In genomic region chr6:39225543-39225942, GRCh38 we compare ENCODE assay signal across 14 cellular contexts. TPM values are rescaled to one million over a fixed set of nuclear protein-coding genes. Genes with fewer than 3 reads are reported as not detected.
DNase-seq lines count a peak whose midpoint lies in the region; ATAC-seq and TF ChIP-seq lines count a peak whose summit lies in the region.
"Had no signal": no experiment of that assay in that cellular context is flagged by ENCODE, and none has a peak within 500 bp of the region (broad histone marks: within the 10 kb centered on the region; RNA-seq: fewer than 3 reads in every experiment).

No MANE protein-coding gene starts in this region.

- POLR2A ChIA-PET in CD8-positive, alpha-beta T cell (lab: Charles Lee) = no interaction called here
- POLR2A ChIA-PET in CD4-positive, alpha-beta memory T cell (lab: Charles Lee; ENCODE audit: partially characterized antibody) = no interaction called here

- peaks cover 39% of the 10 kb centered on the region for H3K4me1 ChIP-seq in CD8-positive, alpha-beta T cell (ENCODE audit: insufficient read depth, low read length)
- peaks cover 61% of the 10 kb centered on the region for H3K4me1 ChIP-seq in CD4-positive, alpha-beta memory T cell (ENCODE audit: insufficient read depth, low read length)

- H3K9me3 Mint-ChIP-seq in CD8-positive, alpha-beta T cell = no peaks in the 10 kb centered on the region
- peaks cover 4% of the 10 kb centered on the region for H3K9me3 Mint-ChIP-seq in activated naive CD8-positive, alpha-beta T cell treated with anti-CD3 and anti-CD28 coated beads for 36 hours
- H3K9me3 Mint-ChIP-seq in CD4-positive, alpha-beta memory T cell = peaks cover 0 to 1% (median 0%) of the 10 kb centered on the region in 8 donors

- H3K27ac ChIP-seq in CD8-positive, alpha-beta T cell (ENCODE audit: low read depth, low read length) = no peak overlapping the region
- H3K27ac ChIP-seq in CD4-positive, alpha-beta memory T cell (ENCODE audit: low read depth, low read length) = no peak overlapping the region
- H3K27ac ChIP-seq: adrenal gland had no signal

- intact Hi-C loops in CD8-positive, alpha-beta T cell (cut with DNase I, micrococcal nuclease) = no loop called here
- intact Hi-C loops in CD4-positive, alpha-beta memory T cell (cut with micrococcal nuclease) = loop anchor here (5.0 kb wide), 1 partner anchor 348 kb away; no protein-coding TSS in a partner anchor

- no peaks in the 10 kb centered on the region for H3K36me3 Mint-ChIP-seq in CD8-positive, alpha-beta T cell
- peaks cover 71% of the 10 kb centered on the region for H3K36me3 Mint-ChIP-seq in activated naive CD8-positive, alpha-beta T cell treated with anti-CD3 and anti-CD28 coated beads for 36 hours
- H3K36me3 Mint-ChIP-seq in CD4-positive, alpha-beta memory T cell = no peaks in the 10 kb centered on the region
- H3K36me3 Mint-ChIP-seq: stimulated activated memory B cell treated with anti-CD40 and anti-IgM and Interleukin-4, amounts not matched to agents 10 μg/mL and 1 μg/mL and 100 μg/mL, for 72 hours had no signal

- peaks cover 48% of the 10 kb centered on the region for H3K4me1 Mint-ChIP-seq in CD8-positive, alpha-beta T cell (ENCODE audit: low read depth)
- H3K4me1 Mint-ChIP-seq in activated naive CD8-positive, alpha-beta T cell treated with anti-CD3 and anti-CD28 coated beads for 36 hours = peaks cover 71% of the 10 kb centered on the region
- peaks cover 26 to 63% (median 40%) of the 10 kb centered on the region in 4 donors for H3K4me1 Mint-ChIP-seq in CD4-positive, alpha-beta memory T cell

- no peaks in the 10 kb centered on the region for H3K36me3 ChIP-seq in CD8-positive, alpha-beta T cell (ENCODE audit: insufficient read depth, low read length)
- H3K36me3 ChIP-seq in CD4-positive, alpha-beta memory T cell (ENCODE audit: insufficient read depth, low read length) = no peaks in the 10 kb centered on the region
- H3K36me3 ChIP-seq: adrenal gland, ovary had no signal

- no peak for ATAC-seq in CD8-positive, alpha-beta T cell
- ATAC-seq in HG02571 (IDR thresholded peaks at IDR 0.05; ENCODE audit: unreplicated experiment) = no peak
- ATAC-seq: activated CD4-positive, CD25-positive, alpha-beta regulatory T cell treated with anti-CD3 and anti-CD28 coated beads, Interleukin-2, amount 50 U/mL, for 24 hours had no signal

- H3K9me3 ChIP-seq in CD8-positive, alpha-beta T cell (ENCODE audit: low read length) = no peaks in the 10 kb centered on the region
- H3K9me3 ChIP-seq in CD4-positive, alpha-beta memory T cell (ENCODE audit: control insufficient read depth in 1 of 2, low read length in 2 of 2) = no peaks in the 10 kb centered on the region
- H3K9me3 ChIP-seq: adrenal gland, ovary had no signal

- peak overlapping the region; percentile 69 for H3K4me3 Mint-ChIP-seq in CD8-positive, alpha-beta T cell
- peak overlapping the region; percentile 90 for H3K4me3 Mint-ChIP-seq in activated naive CD8-positive, alpha-beta T cell treated with anti-CD3 and anti-CD28 coated beads for 36 hours
- H3K4me3 Mint-ChIP-seq in CD4-positive, alpha-beta memory T cell = peak overlapping the region in 3 of 8 donors; percentile 63 to 77 (median 75)
- H3K4me3 Mint-ChIP-seq: stimulated activated memory B cell treated with anti-CD40 and anti-IgM and Interleukin-4, amounts not matched to agents 10 μg/mL and 1 μg/mL and 100 μg/mL, for 72 hours had no signal

- no peaks in the 10 kb centered on the region for H3K27me3 Mint-ChIP-seq in CD8-positive, alpha-beta T cell (ENCODE audit: low read depth)
- H3K27me3 Mint-ChIP-seq in activated naive CD8-positive, alpha-beta T cell treated with anti-CD3 and anti-CD28 coated beads for 36 hours = peaks cover 8% of the 10 kb centered on the region
- H3K27me3 Mint-ChIP-seq in CD4-positive, alpha-beta memory T cell = peaks cover 0 to 2% of the 10 kb centered on the region in 2 donors

- H3K27ac Mint-ChIP-seq in CD8-positive, alpha-beta T cell = peak overlapping the region; percentile 68
- H3K27ac Mint-ChIP-seq in activated naive CD8-positive, alpha-beta T cell treated with anti-CD3 and anti-CD28 coated beads for 36 hours = peak overlapping the region; percentile 88
- H3K27ac Mint-ChIP-seq in CD4-positive, alpha-beta memory T cell = peak overlapping the region in 1 of 7 donors; percentile 30
- H3K27ac Mint-ChIP-seq: stimulated activated memory B cell treated with anti-CD40 and anti-IgM and Interleukin-4, amounts not matched to agents 10 μg/mL and 1 μg/mL and 100 μg/mL, for 72 hours had no signal

- no peak overlapping the region for H3K4me3 ChIP-seq in CD8-positive, alpha-beta T cell (ENCODE audit: low read depth, low read length)
- H3K4me3 ChIP-seq in CD4-positive, alpha-beta memory T cell (ENCODE audit: low read length in 2 of 2) = no peak overlapping the region
- H3K4me3 ChIP-seq: adrenal gland, ovary had no signal

- CTCF ChIA-PET in CD8-positive, alpha-beta T cell (lab: Charles Lee) = interaction anchor here (0.9 to 1.1 kb wide), 2 partner anchors 38 to 77 kb away, joined by 3 read pairs; no protein-coding TSS in a partner anchor
- CTCF ChIA-PET in CD4-positive, alpha-beta memory T cell (lab: Charles Lee; ENCODE audit: partially characterized antibody) = no interaction called here

- H3K27me3 ChIP-seq in CD8-positive, alpha-beta T cell (ENCODE audit: insufficient read depth, low read length) = no peaks in the 10 kb centered on the region
- no peaks in the 10 kb centered on the region for H3K27me3 ChIP-seq in CD4-positive, alpha-beta memory T cell (ENCODE audit: insufficient read depth, low read length)
- H3K27me3 ChIP-seq: ovary had no signal

- TF ChIP-seq CTCF in CD8-positive, alpha-beta T cell (IDR thresholded peaks at IDR 0.05) = no peak

- no peak for DNase-seq in CD8-positive, alpha-beta T cell
- DNase-seq in HT-29 (ENCODE audit: low spot score) = peak; percentile 55
- no peak for DNase-seq in activated naive CD8-positive, alpha-beta T cell treated with anti-CD3 and anti-CD28 coated beads for 36 hours
- peak; percentile 73 for DNase-seq in mucosa of gallbladder (ENCODE audit: low spot score)
- DNase-seq in stimulated activated CD4-positive, alpha-beta T cell treated with anti-CD3 and anti-CD28 coated beads, Interleukin-4, amount 100 ng/mL, for 24 hours = no peak
- no peak for DNase-seq in stimulated activated naive CD4-positive, alpha-beta T cell (lab: John Stamatoyannopoulos, UW)
- DNase-seq in CD4-positive, alpha-beta memory T cell = no peak
- DNase-seq: foreskin melanocyte, NCI-H446 treated with DMSO at 0.1 percent for 48 hours had no signal

RNA-seq across cellular contexts. Expression of gene KCNK5, which starts 3.7 kb away (rescaled TPM):
- total RNA-seq in CD8-positive, alpha-beta T cell = 1 to 10 TPM; 1.2 to 1.5 TPM
- total RNA-seq in HT-29 (2014; rRNA removed; shearing (Covaris generic)) = 31.8 and 35.3 TPM in 2 replicates
- total RNA-seq in activated naive CD8-positive, alpha-beta T cell treated with anti-CD3 and anti-CD28 coated beads for 36 hours = 10 to 100 TPM; 18.6 to 19.6 TPM
- 242 TPM for total RNA-seq in mucosa of gallbladder
- under 1 TPM; 0.79 to 0.83 TPM for total RNA-seq in CD4-positive, alpha-beta memory T cell
- under 1 TPM in 1 of 2 donors, not detected in 1; 0.17 TPM for polyA plus RNA-seq in CD4-positive, alpha-beta memory T cell

Comparison
In these comparisons a context has a peak if more than half of its experiments do, and no peak if none do; other contexts are left out.
1. DNase-seq: peak in HT-29 (single experiment) and mucosa of gallbladder (single experiment); none in CD8-positive, alpha-beta T cell (0 of 7), activated naive CD8-positive, alpha-beta T cell treated with anti-CD3 and anti-CD28 coated beads for 36 hours (single experiment), stimulated activated CD4-positive, alpha-beta T cell treated with anti-CD3 and anti-CD28 coated beads, Interleukin-4, amount 100 ng/mL, for 24 hours (single experiment), stimulated activated naive CD4-positive, alpha-beta T cell (0 of 6) and CD4-positive, alpha-beta memory T cell (0 of 5).
2. RNA of gene KCNK5, which starts 3.7 kb away (total RNA-seq): 242 TPM in mucosa of gallbladder (single experiment), 31.8 to 35.3 TPM in HT-29 and 18.6 to 19.6 TPM in activated naive CD8-positive, alpha-beta T cell treated with anti-CD3 and anti-CD28 coated beads for 36 hours; 1.2 to 1.5 TPM in CD8-positive, alpha-beta T cell and 0.79 to 0.83 TPM in CD4-positive, alpha-beta memory T cell; every median in the first group is over 4 times any median in the second.